In genomic region chr1:88088481-88088880, GRCh38 we compare ENCODE assay signal across 1 cellular context.
TF ChIP-seq lines count a peak whose summit lies in the region.

No MANE protein-coding gene starts in this region.

TF ChIP-seq in H1, 55 proteins besides CTCF, POLR2A, EP300 and RAD21:
- TF ChIP-seq SP1 (IDR thresholded peaks at IDR 0.05; ENCODE audit: low read depth, low read length) (0 out of 2 replicates have a peak, but pooled peaks have one; percentile 28), NRF1 (IDR thresholded peaks at IDR 0.05; ENCODE audit: low read depth, low read length) (no peak), YY1 (IDR thresholded peaks at IDR 0.05; ENCODE audit: low read depth, low read length) (no peak), CHD1 (IDR thresholded peaks at IDR 0.05; ENCODE audit: low read depth, low read length) (no peak), ZNF274 (IDR thresholded peaks at IDR 0.05; ENCODE audit: borderline replicate concordance, extremely low read depth, low read length) (no peak), ASH2L (IDR thresholded peaks at IDR 0.05; ENCODE audit: low read length) (peak; percentile 44)
